ENCODE assay signal across 27 cellular contexts in the genomic region with DNA sequence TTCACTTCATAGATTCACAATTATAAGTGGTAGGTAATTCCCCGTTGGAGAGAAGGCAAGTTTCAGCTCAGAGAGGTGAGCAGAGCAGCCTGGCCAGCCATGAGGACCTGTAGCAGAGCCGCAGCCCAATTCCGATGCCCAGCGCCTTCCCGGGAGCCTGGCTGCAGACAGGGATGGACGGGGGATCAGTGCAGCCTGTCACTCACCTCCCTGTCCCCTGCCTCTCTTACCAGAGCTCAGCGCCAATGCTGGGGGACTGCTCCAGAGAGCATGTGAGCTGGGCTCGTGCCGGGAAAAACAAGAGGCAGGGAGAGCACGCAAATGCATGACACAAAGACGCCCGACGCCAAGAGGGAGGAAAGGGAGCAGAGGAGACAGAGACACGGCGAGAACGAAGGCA.
"Had no signal": no experiment of that assay in that cellular context is flagged by ENCODE, and none has a peak within 500 bp of the region (broad histone marks: within the 10 kb centered on the region; RNA-seq: fewer than 3 reads in every experiment).

No MANE protein-coding gene starts in this region.

- H3K27ac ChIP-seq: esophagus squamous epithelium, parathyroid adenoma, psoas muscle, right atrium auricular region, transverse colon had no signal

- H3K4me1 Mint-ChIP-seq: activated CD4-positive, alpha-beta T cell treated with anti-CD3 and anti-CD28 coated beads, Interleukin-2, amount 10 ng/mL, durations not matched to agents 24 days and 14 days; stimulated activated memory B cell treated with anti-CD40 and anti-IgM and Interleukin-4, amounts not matched to agents 10 μg/mL and 1 μg/mL and 100 μg/mL, for 72 hours had no signal

- H3K27me3 Mint-ChIP-seq: activated CD4-positive, alpha-beta memory T cell treated with anti-CD3 and anti-CD28 coated beads for 36 hours; activated naive CD4-positive, alpha-beta T cell treated with anti-CD3 and anti-CD28 coated beads, Interleukin-2, amount 50 U/mL, for 24 hours; stimulated activated memory B cell treated with anti-CD40 and anti-IgM and Interleukin-4, amounts not matched to agents 10 μg/mL and 1 μg/mL and 100 μg/mL, for 72 hours had no signal

- H3K27me3 ChIP-seq: esophagus squamous epithelium, right atrium auricular region, transverse colon had no signal

- H3K4me3 ChIP-seq: esophagus squamous epithelium, psoas muscle, right atrium auricular region, smooth muscle cell, transverse colon had no signal

- H3K79me2 ChIP-seq: parathyroid adenoma had no signal

- H3K27ac Mint-ChIP-seq: activated CD4-positive, alpha-beta memory T cell treated with anti-CD3 and anti-CD28 coated beads for 36 hours; activated CD4-positive, alpha-beta T cell treated with anti-CD3 and anti-CD28 coated beads, Interleukin-2, amount 10 ng/mL, durations not matched to agents 24 days and 14 days; activated naive CD4-positive, alpha-beta T cell treated with anti-CD3 and anti-CD28 coated beads, Interleukin-2, amount 50 U/mL, for 24 hours; mesothelial cell of epicardium; stimulated activated memory B cell treated with anti-CD40 and anti-IgM and Interleukin-4, amounts not matched to agents 10 μg/mL and 1 μg/mL and 100 μg/mL, for 72 hours had no signal

- H3K9ac ChIP-seq: parathyroid adenoma had no signal

- H3K9me3 Mint-ChIP-seq: activated CD4-positive, alpha-beta memory T cell treated with anti-CD3 and anti-CD28 coated beads for 36 hours had no signal

- H3K36me3 Mint-ChIP-seq: activated CD4-positive, alpha-beta memory T cell treated with anti-CD3 and anti-CD28 coated beads for 36 hours; activated naive CD4-positive, alpha-beta T cell treated with anti-CD3 and anti-CD28 coated beads, Interleukin-2, amount 50 U/mL, for 24 hours; mesothelial cell of epicardium; stimulated activated memory B cell treated with anti-CD40 and anti-IgM and Interleukin-4, amounts not matched to agents 10 μg/mL and 1 μg/mL and 100 μg/mL, for 72 hours had no signal

- H3K36me3 ChIP-seq: esophagus squamous epithelium, right atrium auricular region, transverse colon had no signal

- FAIRE-seq: islet of Langerhans, urothelium cell line had no signal

- ATAC-seq: left cardiac atrium; naive thymus-derived CD4-positive, alpha-beta T cell; psoas muscle; stimulated activated memory B cell treated with anti-CD40 and anti-IgM and Interleukin-4, amounts not matched to agents 10 μg/mL and 1 μg/mL and 100 μg/mL, for 72 hours had no signal

- DNase-seq: activated CD4-positive, alpha-beta memory T cell treated with anti-CD3 and anti-CD28 coated beads for 36 hours; activated CD4-positive, alpha-beta T cell treated with anti-CD3 and anti-CD28 coated beads, Interleukin-2, amount 10 ng/mL, durations not matched to agents 24 days and 14 days; activated CD4-positive, CD25-positive, alpha-beta regulatory T cell treated with anti-CD3 and anti-CD28 coated beads, Interleukin-2, amount 50 U/mL, for 72 hours; activated CD8-positive, alpha-beta memory T cell treated with anti-CD3 and anti-CD28 coated beads, Interleukin-2, amount 50 U/mL, for 4 hours; activated T-cell treated with anti-CD3 and anti-CD28 coated beads, Interleukin-2, amount 50 U/mL, for 1 hour; anterior cingulate cortex; cortex of kidney; esophagus squamous epithelium; foreskin melanocyte; left cardiac atrium; mammary epithelial cell; naive thymus-derived CD4-positive, alpha-beta T cell; occipital lobe; psoas muscle; stimulated activated CD4-positive, alpha-beta T cell treated with anti-CD3 and anti-CD28 coated beads, Interleukin-1b, Interleukin-23, amount 100 ng/mL, for 48 hours; stimulated activated CD4-positive, alpha-beta T cell treated with anti-CD3 and anti-CD28 coated beads, Interleukin-4, amount 100 ng/mL, for 4 hours; stimulated activated CD8-positive, alpha-beta memory T cell treated with anti-CD3 and anti-CD28 coated beads, Interleukin-4, amount 100 ng/mL, for 48 hours; T-helper 9 cell; transverse colon had no signal

- H2AFZ ChIP-seq: parathyroid adenoma had no signal

- H3K4me1 ChIP-seq: parathyroid adenoma had no signal

- H3K4me2 ChIP-seq: smooth muscle cell had no signal

- H3K9me3 ChIP-seq: esophagus squamous epithelium, psoas muscle, right atrium auricular region, transverse colon had no signal

- H3K4me3 Mint-ChIP-seq: activated CD4-positive, alpha-beta memory T cell treated with anti-CD3 and anti-CD28 coated beads for 36 hours; activated CD4-positive, alpha-beta T cell treated with anti-CD3 and anti-CD28 coated beads, Interleukin-2, amount 10 ng/mL, durations not matched to agents 24 days and 14 days; activated naive CD4-positive, alpha-beta T cell treated with anti-CD3 and anti-CD28 coated beads, Interleukin-2, amount 50 U/mL, for 24 hours; mesothelial cell of epicardium; naive thymus-derived CD4-positive, alpha-beta T cell; stimulated activated memory B cell treated with anti-CD40 and anti-IgM and Interleukin-4, amounts not matched to agents 10 μg/mL and 1 μg/mL and 100 μg/mL, for 72 hours had no signal
